ENCODE assay signal across 11 cellular contexts in genomic region chr11:135074397-135074998, GRCh38.
DNase-seq lines count a peak whose midpoint lies in the region; ATAC-seq, FAIRE-seq and TF ChIP-seq lines count a peak whose summit lies in the region.
"Had no signal": no experiment of that assay in that cellular context is flagged by ENCODE, and none has a peak within 500 bp of the region (broad histone marks: within the 10 kb centered on the region; RNA-seq: fewer than 3 reads in every experiment).

No MANE protein-coding gene starts in this region.

- ATAC-seq in omental fat pad (ENCODE audit: low FRiP score) = peak; percentile 20
- ATAC-seq in GM18505 (IDR thresholded peaks at IDR 0.05; ENCODE audit: unreplicated experiment) = no peak

- H3K27ac Mint-ChIP-seq in HFFc6 = no peak overlapping the region

- no peaks in the 10 kb centered on the region for H3K27me3 ChIP-seq in bronchial epithelial cell (ENCODE audit: control insufficient read depth, insufficient read depth, low read length)

- H3K4me1 Mint-ChIP-seq in HFFc6 (ENCODE audit: low read depth) = peaks cover 6% of the 10 kb centered on the region; the same call in 1 of the 2 replicates

- no peak for TF ChIP-seq POLR2A in GM18505 (IDR thresholded peaks at IDR 0.05; ENCODE audit: borderline replicate concordance, extremely low read depth, insufficient read depth, insufficient read length)

- H3K9me3 Mint-ChIP-seq in HFFc6 = peaks cover 33% of the 10 kb centered on the region

- no peak overlapping the region for H3K4me3 Mint-ChIP-seq in HFFc6

- H3K27me3 Mint-ChIP-seq in HFFc6 (ENCODE audit: insufficient read depth) = no peaks in the 10 kb centered on the region

- H3K36me3 Mint-ChIP-seq in HFFc6 (ENCODE audit: low read depth) = no peaks in the 10 kb centered on the region; the same call in 1 of the 2 replicates

- peak; percentile 23 for TF ChIP-seq CTCF in bronchial epithelial cell (IDR thresholded peaks at IDR 0.05; ENCODE audit: insufficient read depth, low read length, severe bottlenecking)
- TF ChIP-seq CTCF in omental fat pad (IDR thresholded peaks at IDR 0.05) = no peak
- TF ChIP-seq CTCF in HFFc6 (IDR thresholded peaks at IDR 0.05) = no peak

- peak; percentile 28 for FAIRE-seq in bronchial epithelial cell (lab: Jason Lieb, UNC)
- FAIRE-seq: urothelium cell line had no signal

- DNase-seq in NCI-H1092 treated with DMSO at 0.1 percent for 48 hours (lab: John Stamatoyannopoulos, UW) = peak; percentile 58
- DNase-seq in NCI-H1092 (lab: John Stamatoyannopoulos, UW) = no peak
- DNase-seq in NCI-H2029 treated with DMSO at 0.1 percent for 48 hours (lab: John Stamatoyannopoulos, UW) = peak; percentile 51
- DNase-seq in bronchial epithelial cell (ENCODE audit: low read depth) = peak; percentile 2
- no peak for DNase-seq in omental fat pad (ENCODE audit: low spot score)
- no peak for DNase-seq in HFFc6
- DNase-seq in AG20443 (ENCODE audit: low spot score) = no peak
- DNase-seq: activated CD8-positive, alpha-beta memory T cell treated with anti-CD3 and anti-CD28 coated beads, Interleukin-2, amount 50 U/mL, for 48 hours; NCI-H1436 had no signal

- H3K36me3 ChIP-seq in bronchial epithelial cell (ENCODE audit: control insufficient read depth, insufficient read depth, low read length) = no peaks in the 10 kb centered on the region

- no peak overlapping the region for H3K4me3 ChIP-seq in bronchial epithelial cell (ENCODE audit: low read depth, low read length)

Comparison
In these comparisons a context has a peak if more than half of its experiments do, and no peak if none do; other contexts are left out.
1. DNase-seq: peak in NCI-H1092 treated with DMSO at 0.1 percent for 48 hours (single experiment), NCI-H2029 treated with DMSO at 0.1 percent for 48 hours (single experiment) and bronchial epithelial cell (single experiment); none in NCI-H1092 (single experiment), omental fat pad (single experiment), HFFc6 (single experiment) and AG20443 (single experiment).